ENCODE assay signal across 1 cellular context in the genomic region with DNA sequence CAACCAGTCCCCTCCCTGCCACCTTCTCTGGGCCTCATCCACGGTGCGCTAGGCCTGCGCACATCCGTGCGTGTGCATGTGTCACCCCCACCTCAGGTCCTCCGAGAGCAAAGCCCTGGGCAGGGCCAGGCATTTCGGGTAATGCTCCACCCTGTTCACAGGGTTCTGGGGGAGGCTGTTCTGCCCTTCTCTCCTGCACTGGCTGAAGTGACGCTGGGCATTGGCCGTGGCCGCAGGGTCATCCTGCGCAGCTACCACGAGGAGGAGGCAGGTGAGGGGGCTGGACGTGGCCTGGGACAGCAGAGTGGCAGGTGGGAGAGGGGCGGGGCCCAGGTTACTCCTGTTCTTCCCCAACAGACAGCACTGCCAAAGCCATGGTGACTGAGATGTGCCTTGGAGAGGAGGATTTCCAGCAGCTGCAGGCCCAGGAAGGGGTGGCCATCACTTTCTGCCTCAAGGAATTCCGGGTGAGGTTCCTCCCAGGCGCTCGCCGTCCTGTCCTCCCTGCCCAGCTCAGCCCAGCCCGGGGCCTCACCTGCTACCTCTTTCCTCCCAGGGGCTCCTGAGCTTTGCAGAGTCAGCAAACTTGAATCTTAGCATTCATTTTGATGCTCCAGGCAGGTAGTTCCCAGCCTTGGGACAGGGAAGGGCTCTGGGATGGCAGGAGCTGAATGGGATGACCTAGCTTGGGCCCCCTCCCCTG.
TF ChIP-seq lines count a peak whose summit lies in the region.

No MANE protein-coding gene starts in this region.

TF ChIP-seq in K562, 482 proteins besides CTCF, POLR2A, EP300 and RAD21:
- TF ChIP-seq C11orf30 (IDR thresholded peaks at IDR 0.05; ENCODE audit: low read depth) (peak; percentile 66; the same call in 1 of the 2 replicates), NFRKB (IDR thresholded peaks at IDR 0.05; ENCODE audit: low read depth) (no peak), POLR2G (IDR thresholded peaks at IDR 0.05; ENCODE audit: low read depth, low read length) (peak; percentile 65), KDM5B (IDR thresholded peaks at IDR 0.05; ENCODE audit: insufficient replicate concordance, low read depth, low read length) (peak; percentile 12), CEBPZ (IDR thresholded peaks at IDR 0.05; ENCODE audit: borderline replicate concordance, low read depth, low read length) (no peak), ZBTB8A (IDR thresholded peaks at IDR 0.05; ENCODE audit: partially characterized antibody) (no peak), ZNF512 (tag; IDR thresholded peaks at IDR 0.05) (no peak), CEBPG (CRISPR knock-in tag; IDR thresholded peaks at IDR 0.05) (no peak), CEBPG (tag; conservative IDR thresholded peaks at IDR 0.05 in 1 of 2, IDR thresholded peaks at IDR 0.05 in 1 of 2) (no peak), BRD4 (IDR thresholded peaks at IDR 0.05) (no peak), POLR2AphosphoS2 (IDR thresholded peaks at IDR 0.05; ENCODE audit: low read length) (peak; percentile 27; the same call in 1 of the 2 replicates), RBFOX2 (IDR thresholded peaks at IDR 0.05; ENCODE audit: low read depth, low read length) (0 out of 2 replicates have a peak, but pooled peaks have one; percentile 33), MAX (CRISPR knock-in tag; IDR thresholded peaks at IDR 0.05) (0 out of 2 replicates have a peak, but pooled peaks have one; percentile 14), MAFK (IDR thresholded peaks at IDR 0.05; ENCODE audit: low read length) (peak; percentile 44; the same call in 1 of the 2 replicates), ZKSCAN3 (CRISPR knock-in tag; IDR thresholded peaks at IDR 0.05) (no peak), USF1 (CRISPR knock-in tag; IDR thresholded peaks at IDR 0.05) (0 out of 2 replicates have a peak, but pooled peaks have one; percentile 18), ZNF316 (IDR thresholded peaks at IDR 0.05) (peak; percentile 72), ZNF445 (CRISPR knock-in tag; IDR thresholded peaks at IDR 0.05; ENCODE audit: low read depth) (no peak), HDAC6 (IDR thresholded peaks at IDR 0.05; ENCODE audit: low read depth, low read length) (no peak), PURB (CRISPR knock-in tag; IDR thresholded peaks at IDR 0.05; ENCODE audit: low read depth) (no peak), MAFF (IDR thresholded peaks at IDR 0.05; ENCODE audit: low read length) (peak; percentile 14; the same call in 1 of the 2 replicates), ZNF436 (CRISPR knock-in tag; IDR thresholded peaks at IDR 0.05) (no peak), STAG1 (CRISPR knock-in tag; IDR thresholded peaks at IDR 0.05; ENCODE audit: borderline replicate concordance) (no peak)
